ENCODE assay signal across 1 cellular context in genomic region chr9:88951143-88951542, GRCh38.
TF ChIP-seq lines count a peak whose summit lies in the region.

No MANE protein-coding gene starts in this region.

TF ChIP-seq in HepG2, 621 proteins besides CTCF, POLR2A, EP300 and RAD21:
- peak; percentile 90 for TF ChIP-seq MNT (IDR thresholded peaks at IDR 0.05)
- TF ChIP-seq ZNF576 (CRISPR knock-in tag; IDR thresholded peaks at IDR 0.05), result no peak
TF ChIP-seq in HepG2: peak in this region for 1.
